Comparison of ENCODE assay signal across 25 cellular contexts in the genomic region with DNA sequence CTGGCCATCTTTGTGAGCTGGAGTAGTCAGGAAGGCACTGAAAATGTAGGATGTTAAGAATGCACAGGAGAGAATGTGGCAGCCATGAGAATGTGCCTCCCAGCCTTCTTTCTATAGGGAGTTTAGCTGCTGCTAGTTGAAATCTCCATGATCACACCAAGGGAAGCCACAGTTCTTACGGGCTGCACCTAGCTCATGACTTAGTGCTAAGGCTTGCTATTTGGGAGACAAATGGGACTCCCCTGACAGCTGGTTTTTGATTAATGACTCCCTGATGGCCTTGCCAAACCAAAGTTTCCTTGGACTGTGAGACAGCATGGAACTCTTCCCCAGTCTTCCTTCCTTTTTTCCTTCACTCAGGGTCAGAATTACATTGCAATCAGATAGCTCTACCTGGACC. TPM values are rescaled to one million over a fixed set of nuclear protein-coding genes. Genes with fewer than 3 reads are reported as not detected.
"Had no signal": no experiment of that assay in that cellular context is flagged by ENCODE, and none has a peak within 500 bp of the region (broad histone marks: within the 10 kb centered on the region; RNA-seq: fewer than 3 reads in every experiment).

No MANE protein-coding gene starts in this region.

- H3K27me3 ChIP-seq: gastrocnemius medialis, heart right ventricle, thyroid gland had no signal

- H3K4me3 Mint-ChIP-seq: activated naive CD8-positive, alpha-beta T cell treated with anti-CD3 and anti-CD28 coated beads, Interleukin-2, amount 10 ng/mL, durations not matched to agents 7 days and 5 days; activated T-helper 1 cell treated with anti-CD3 and anti-CD28 coated beads, Interleukin-12 subunit alpha, Interleukin-12 subunit beta, Interleukin-2, Interleukin-4 antibody, amounts not matched to agents 30 ng/mL and 10 ng/mL and 1 ng/mL, durations not matched to agents 14 hours and 24 hours and 36 hours; effector memory CD8-positive, alpha-beta T cell; memory B cell; nephron; stimulated activated naive B cell treated with anti-CD40 and anti-IgM and Interleukin-4, amounts not matched to agents 10 μg/mL and 1 μg/mL and 100 μg/mL, for 72 hours; T-helper 2 cell treated with Interferon-gamma antibody and Interleukin-4, amounts not matched to agents 5 μg/mL and 100 μg/mL, for 36 hours had no signal

- H3K36me3 Mint-ChIP-seq: activated naive CD8-positive, alpha-beta T cell treated with anti-CD3 and anti-CD28 coated beads, Interleukin-2, amount 10 ng/mL, durations not matched to agents 7 days and 5 days had no signal

- H3K27me3 Mint-ChIP-seq: activated naive CD8-positive, alpha-beta T cell treated with anti-CD3 and anti-CD28 coated beads, Interleukin-2, amount 10 ng/mL, durations not matched to agents 7 days and 5 days; effector memory CD8-positive, alpha-beta T cell; memory B cell; stimulated activated naive B cell treated with anti-CD40 and anti-IgM and Interleukin-4, amounts not matched to agents 10 μg/mL and 1 μg/mL and 100 μg/mL, for 72 hours had no signal

- H3K36me3 ChIP-seq: gastrocnemius medialis, prostate gland had no signal

- H3K9me3 ChIP-seq: gastrocnemius medialis, heart right ventricle, left ventricle myocardium inferior, prostate gland, thyroid gland had no signal

- H3K9me3 Mint-ChIP-seq: activated naive CD8-positive, alpha-beta T cell treated with anti-CD3 and anti-CD28 coated beads, Interleukin-2, amount 10 ng/mL, durations not matched to agents 7 days and 5 days; activated T-helper 1 cell treated with anti-CD3 and anti-CD28 coated beads, Interleukin-12 subunit alpha, Interleukin-12 subunit beta, Interleukin-2, Interleukin-4 antibody, amounts not matched to agents 30 ng/mL and 10 ng/mL and 1 ng/mL, durations not matched to agents 14 hours and 24 hours and 36 hours; effector memory CD8-positive, alpha-beta T cell; memory B cell; nephron; stimulated activated naive B cell treated with anti-CD40 and anti-IgM and Interleukin-4, amounts not matched to agents 10 μg/mL and 1 μg/mL and 100 μg/mL, for 72 hours; T-helper 2 cell treated with Interferon-gamma antibody and Interleukin-4, amounts not matched to agents 5 μg/mL and 100 μg/mL, for 36 hours had no signal

- DNase-seq: activated CD4-positive, alpha-beta T cell treated with anti-CD3 and anti-CD28 coated beads, Interleukin-2, amount 50 U/mL, for 1 hour; activated naive CD4-positive, alpha-beta T cell; activated naive CD8-positive, alpha-beta T cell treated with anti-CD3 and anti-CD28 coated beads, Interleukin-2, amount 10 ng/mL, durations not matched to agents 7 days and 5 days; anterior cingulate cortex; dermis blood vessel endothelial cell; effector memory CD8-positive, alpha-beta T cell; gastrocnemius medialis; heart right ventricle; left ventricle myocardium inferior; stimulated activated CD4-positive, alpha-beta T cell treated with anti-CD3 and anti-CD28 coated beads, Interleukin-2, amount 100 ng/mL, for 48 hours; stimulated activated naive B cell treated with anti-CD40 and anti-IgM and Interleukin-4, amounts not matched to agents 10 μg/mL and 1 μg/mL and 100 μg/mL, for 72 hours; SW 1271; thyroid gland had no signal

- H3K4me1 Mint-ChIP-seq: nephron had no signal

- H3K27ac ChIP-seq: epithelial cell of prostate, gastrocnemius medialis, heart right ventricle, left ventricle myocardium inferior, prostate gland, thyroid gland had no signal

- FAIRE-seq: bronchial epithelial cell, keratinocyte, urothelium cell line had no signal

- H3K27ac Mint-ChIP-seq: activated naive CD8-positive, alpha-beta T cell treated with anti-CD3 and anti-CD28 coated beads, Interleukin-2, amount 10 ng/mL, durations not matched to agents 7 days and 5 days; activated T-helper 1 cell treated with anti-CD3 and anti-CD28 coated beads, Interleukin-12 subunit alpha, Interleukin-12 subunit beta, Interleukin-2, Interleukin-4 antibody, amounts not matched to agents 30 ng/mL and 10 ng/mL and 1 ng/mL, durations not matched to agents 14 hours and 24 hours and 36 hours; effector memory CD8-positive, alpha-beta T cell; memory B cell; nephron; stimulated activated naive B cell treated with anti-CD40 and anti-IgM and Interleukin-4, amounts not matched to agents 10 μg/mL and 1 μg/mL and 100 μg/mL, for 72 hours; T-helper 2 cell treated with Interferon-gamma antibody and Interleukin-4, amounts not matched to agents 5 μg/mL and 100 μg/mL, for 36 hours had no signal

- ATAC-seq: activated CD4-positive, CD25-positive, alpha-beta regulatory T cell treated with anti-CD3 and anti-CD28 coated beads, Interleukin-2, amount 50 U/mL, for 24 hours; effector memory CD8-positive, alpha-beta T cell; gastrocnemius medialis; heart right ventricle; stimulated activated naive B cell treated with anti-CD40 and anti-IgM and Interleukin-4, amounts not matched to agents 10 μg/mL and 1 μg/mL and 100 μg/mL, for 72 hours had no signal

- H3K4me3 ChIP-seq: gastrocnemius medialis, heart right ventricle, left ventricle myocardium inferior, prostate gland, thyroid gland had no signal

- H3K4me1 ChIP-seq: gastrocnemius medialis, heart right ventricle, left ventricle myocardium inferior, prostate gland, thyroid gland had no signal

RNA-seq across cellular contexts. Expression of gene TDO2, which starts 41.0 kb away (rescaled TPM):
- total RNA-seq: activated CD8-positive, alpha-beta memory T cell treated with anti-CD3 and anti-CD28 coated beads for 36 hours; activated naive CD8-positive, alpha-beta T cell treated with anti-CD3 and anti-CD28 coated beads, Interleukin-2, amount 10 ng/mL, durations not matched to agents 7 days and 5 days; activated T-helper 1 cell treated with anti-CD3 and anti-CD28 coated beads, Interleukin-12 subunit alpha, Interleukin-12 subunit beta, Interleukin-2, Interleukin-4 antibody, amounts not matched to agents 30 ng/mL and 10 ng/mL and 1 ng/mL, durations not matched to agents 14 hours and 24 hours and 36 hours; bronchial epithelial cell; chondrocyte; dermis blood vessel endothelial cell; left ventricle myocardium inferior; thyroid gland had no signal
- polyA plus RNA-seq: keratinocyte had no signal
